Comparison of ENCODE assay signal across 10 cellular contexts in genomic region chr17:17126131-17127110, GRCh38.
A peak's percentile ranks its signal among the peaks of the same experiment; 100 is the strongest.
DNase-seq lines count a peak whose midpoint lies in the region; ATAC-seq and TF ChIP-seq lines count a peak whose summit lies in the region.
"Had no signal": no experiment of that assay in that cellular context is flagged by ENCODE, and none has a peak within 500 bp of the region (broad histone marks: within the 10 kb centered on the region; RNA-seq: fewer than 3 reads in every experiment).

No MANE protein-coding gene starts in this region.

- intact Hi-C loops in Right ventricle myocardium superior (cut with DNase I) (no loop called here), ascending aorta (cut with DNase I) (no loop called here)

- no peak overlapping the region for H4K8ac ChIP-seq in trophoblast cell (ENCODE audit: low read depth, low read length)

- H4K12ac ChIP-seq in trophoblast cell (ENCODE audit: low read depth, low read length): no peak overlapping the region

- H3K4ac ChIP-seq in trophoblast cell (ENCODE audit: low read depth, low read length): no peak overlapping the region

- no peak overlapping the region for H3K18ac ChIP-seq in trophoblast cell (ENCODE audit: low read length)

- H3K79me1 ChIP-seq in trophoblast cell (ENCODE audit: low read length): no peaks in the 10 kb centered on the region

- H3K9ac ChIP-seq in trophoblast cell (ENCODE audit: low read length): no peak overlapping the region

- no peak overlapping the region for H3K4me3 ChIP-seq in right atrium auricular region
- peak overlapping the region in 1 of 2 donors; percentile 14 for H3K4me3 ChIP-seq in ascending aorta
- no peak overlapping the region for H3K4me3 ChIP-seq in trophoblast cell (ENCODE audit: low read depth, low read length)

- no peak overlapping the region for H3K4me2 ChIP-seq in trophoblast cell (ENCODE audit: low read length)

- no peak overlapping the region for H4K91ac ChIP-seq in trophoblast cell (ENCODE audit: low read depth, low read length)

- peaks cover 0 to 39% of the 10 kb centered on the region in 2 donors for H3K4me1 ChIP-seq in right atrium auricular region
- H3K4me1 ChIP-seq in ascending aorta: peaks cover 9 to 19% of the 10 kb centered on the region in 2 donors
- H3K4me1 ChIP-seq in trophoblast cell (ENCODE audit: control insufficient read depth in 1 of 2, insufficient read depth in 2 of 2, low read length in 2 of 2): no peaks in the 10 kb centered on the region

- no peaks in the 10 kb centered on the region for H3K27me3 ChIP-seq in right atrium auricular region
- no peaks in the 10 kb centered on the region for H3K27me3 ChIP-seq in ascending aorta
- H3K27me3 ChIP-seq in trophoblast cell (ENCODE audit: insufficient read depth, low read length): no peaks in the 10 kb centered on the region

- no peak for TF ChIP-seq CTCF in right atrium auricular region (IDR thresholded peaks at IDR 0.05)
- TF ChIP-seq CTCF in ascending aorta (IDR thresholded peaks at IDR 0.05): no peak

- H2AFZ ChIP-seq in trophoblast cell (ENCODE audit: insufficient read depth, low read length, poor library complexity): no peak overlapping the region

- H2AK5ac ChIP-seq in trophoblast cell (ENCODE audit: low read length): no peak overlapping the region

- H3K36me3 ChIP-seq in right atrium auricular region (peaks cover 44% of the 10 kb centered on the region), ascending aorta (peaks cover 13 to 45% of the 10 kb centered on the region in 2 donors), trophoblast cell (ENCODE audit: control insufficient read depth in 1 of 2, insufficient read depth in 2 of 2, low read length in 2 of 2) (peaks cover 45 to 55% of the 10 kb centered on the region in 2 experiments)

- no peak overlapping the region for H3K27ac ChIP-seq in right atrium auricular region
- peak overlapping the region; percentile 60 to 65 for H3K27ac ChIP-seq in ascending aorta
- H3K27ac ChIP-seq in trophoblast cell (ENCODE audit: low read depth, low read length): no peak overlapping the region

- no peak overlapping the region for H3K14ac ChIP-seq in trophoblast cell (ENCODE audit: low read length)

- DNase-seq in Right ventricle myocardium superior (peak; percentile 33), right atrium auricular region (ENCODE audit: low spot score) (no peak), ascending aorta (ENCODE audit: low spot score in 2 of 2) (no peak), myocyte (ENCODE audit: low read depth) (peak; percentile 74), trophoblast cell (no peak)
- no peak for DNase-seq in effector CD8-positive, alpha-beta T cell (lab: John Stamatoyannopoulos, UW)
- no peak for DNase-seq in stimulated activated CD4-positive, alpha-beta T cell treated with anti-CD3 and anti-CD28 coated beads, Interleukin-2, amount 100 ng/mL, for 48 hours
- DNase-seq: NCI-H2029 treated with DMSO at 0.1 percent for 48 hours, RPMI8226 had no signal

- no CpG with 5 or more reads among the region's 21 CpGs for WGBS in trophoblast cell (ENCODE audit: extremely low coverage, insufficient coverage, insufficient read length)

- no peak overlapping the region for H2BK12ac ChIP-seq in trophoblast cell (ENCODE audit: low read length)

- peak; percentile 18 for ATAC-seq in Right ventricle myocardium superior (ENCODE audit: poor library complexity)
- no peak for ATAC-seq in HG02884 (IDR thresholded peaks at IDR 0.05; ENCODE audit: unreplicated experiment)

- H2BK5ac ChIP-seq in trophoblast cell (ENCODE audit: low read depth, low read length, poor library complexity): no peak overlapping the region

- H3K23ac ChIP-seq in trophoblast cell (ENCODE audit: low read length): no peak overlapping the region

- no peak overlapping the region for H2BK120ac ChIP-seq in trophoblast cell (ENCODE audit: insufficient read depth, low read length, poor library complexity)

- peaks cover 1% of the 10 kb centered on the region for H3K79me2 ChIP-seq in trophoblast cell (ENCODE audit: control insufficient read depth, insufficient read depth, low read length, poor library complexity)

- no peaks in the 10 kb centered on the region for H3K9me3 ChIP-seq in right atrium auricular region
- no peaks in the 10 kb centered on the region for H3K9me3 ChIP-seq in ascending aorta
- H3K9me3 ChIP-seq in trophoblast cell (ENCODE audit: insufficient read depth, low read depth, low read length): no peaks in the 10 kb centered on the region

Comparison
In these comparisons a context has a peak if more than half of its experiments do, and no peak if none do; other contexts are left out.
1. DNase-seq: peak in Right ventricle myocardium superior (single experiment) and myocyte (single experiment); none in right atrium auricular region (single experiment), ascending aorta (0 of 2), trophoblast cell (0 of 2), effector CD8-positive, alpha-beta T cell (single experiment) and stimulated activated CD4-positive, alpha-beta T cell treated with anti-CD3 and anti-CD28 coated beads, Interleukin-2, amount 100 ng/mL, for 48 hours (0 of 2).
2. H3K27ac ChIP-seq: peak in ascending aorta (2 of 2); none in right atrium auricular region (0 of 2) and trophoblast cell (single experiment).